ENCODE assay signal across 1 cellular context in the genomic region with DNA sequence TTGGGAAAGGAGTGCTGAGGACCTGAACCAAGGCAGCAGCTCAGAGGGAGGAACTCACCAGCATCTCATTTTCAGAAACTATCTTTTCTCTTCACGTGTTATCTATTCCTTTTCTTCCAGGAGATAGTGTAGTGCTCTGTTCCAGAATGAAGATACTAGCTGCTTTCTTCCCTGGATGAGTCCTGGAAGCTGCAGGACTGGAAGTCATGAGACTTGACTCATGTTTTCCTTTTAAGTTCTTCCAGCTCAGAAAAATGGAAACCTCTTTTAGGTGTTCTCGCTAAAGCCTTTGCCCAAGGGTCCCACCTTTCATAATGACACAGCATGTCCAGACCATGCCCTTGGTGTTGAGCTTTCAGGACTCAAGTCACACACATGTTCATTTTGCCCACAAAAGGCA.
TF ChIP-seq lines count a peak whose summit lies in the region.

No MANE protein-coding gene starts in this region.

TF ChIP-seq in GM23338, 12 proteins besides CTCF, POLR2A, EP300 and RAD21:
- TF ChIP-seq, protein P1, sequence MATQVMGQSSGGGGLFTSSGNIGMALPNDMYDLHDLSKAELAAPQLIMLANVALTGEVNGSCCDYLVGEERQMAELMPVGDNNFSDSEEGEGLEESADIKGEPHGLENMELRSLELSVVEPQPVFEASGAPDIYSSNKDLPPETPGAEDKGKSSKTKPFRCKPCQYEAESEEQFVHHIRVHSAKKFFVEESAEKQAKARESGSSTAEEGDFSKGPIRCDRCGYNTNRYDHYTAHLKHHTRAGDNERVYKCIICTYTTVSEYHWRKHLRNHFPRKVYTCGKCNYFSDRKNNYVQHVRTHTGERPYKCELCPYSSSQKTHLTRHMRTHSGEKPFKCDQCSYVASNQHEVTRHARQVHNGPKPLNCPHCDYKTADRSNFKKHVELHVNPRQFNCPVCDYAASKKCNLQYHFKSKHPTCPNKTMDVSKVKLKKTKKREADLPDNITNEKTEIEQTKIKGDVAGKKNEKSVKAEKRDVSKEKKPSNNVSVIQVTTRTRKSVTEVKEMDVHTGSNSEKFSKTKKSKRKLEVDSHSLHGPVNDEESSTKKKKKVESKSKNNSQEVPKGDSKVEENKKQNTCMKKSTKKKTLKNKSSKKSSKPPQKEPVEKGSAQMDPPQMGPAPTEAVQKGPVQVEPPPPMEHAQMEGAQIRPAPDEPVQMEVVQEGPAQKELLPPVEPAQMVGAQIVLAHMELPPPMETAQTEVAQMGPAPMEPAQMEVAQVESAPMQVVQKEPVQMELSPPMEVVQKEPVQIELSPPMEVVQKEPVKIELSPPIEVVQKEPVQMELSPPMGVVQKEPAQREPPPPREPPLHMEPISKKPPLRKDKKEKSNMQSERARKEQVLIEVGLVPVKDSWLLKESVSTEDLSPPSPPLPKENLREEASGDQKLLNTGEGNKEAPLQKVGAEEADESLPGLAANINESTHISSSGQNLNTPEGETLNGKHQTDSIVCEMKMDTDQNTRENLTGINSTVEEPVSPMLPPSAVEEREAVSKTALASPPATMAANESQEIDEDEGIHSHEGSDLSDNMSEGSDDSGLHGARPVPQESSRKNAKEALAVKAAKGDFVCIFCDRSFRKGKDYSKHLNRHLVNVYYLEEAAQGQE (IDR thresholded peaks at IDR 0.05; ENCODE audit: unreplicated experiment): no peak
- TF ChIP-seq JUNB (IDR thresholded peaks at IDR 0.05; ENCODE audit: unreplicated experiment) (no peak), CREB1 (CRISPR knock-in tag; IDR thresholded peaks at IDR 0.05; ENCODE audit: low read depth) (no peak), NANOG (IDR thresholded peaks at IDR 0.05; ENCODE audit: borderline replicate concordance) (no peak), ZNF114 (CRISPR knock-in tag; IDR thresholded peaks at IDR 0.05) (no peak), STAT1 (IDR thresholded peaks at IDR 0.05; ENCODE audit: unreplicated experiment) (no peak), EZH2phosphoT487 (IDR thresholded peaks at IDR 0.05; ENCODE audit: unreplicated experiment) (no peak), ZNF331 (CRISPR knock-in tag; IDR thresholded peaks at IDR 0.05; ENCODE audit: low read depth) (no peak), EZH2 (IDR thresholded peaks at IDR 0.05; ENCODE audit: low read depth, unreplicated experiment) (no peak), POLR2AphosphoS5 (IDR thresholded peaks at IDR 0.05; ENCODE audit: low read depth) (no peak)
- TF ChIP-seq, protein P2, sequence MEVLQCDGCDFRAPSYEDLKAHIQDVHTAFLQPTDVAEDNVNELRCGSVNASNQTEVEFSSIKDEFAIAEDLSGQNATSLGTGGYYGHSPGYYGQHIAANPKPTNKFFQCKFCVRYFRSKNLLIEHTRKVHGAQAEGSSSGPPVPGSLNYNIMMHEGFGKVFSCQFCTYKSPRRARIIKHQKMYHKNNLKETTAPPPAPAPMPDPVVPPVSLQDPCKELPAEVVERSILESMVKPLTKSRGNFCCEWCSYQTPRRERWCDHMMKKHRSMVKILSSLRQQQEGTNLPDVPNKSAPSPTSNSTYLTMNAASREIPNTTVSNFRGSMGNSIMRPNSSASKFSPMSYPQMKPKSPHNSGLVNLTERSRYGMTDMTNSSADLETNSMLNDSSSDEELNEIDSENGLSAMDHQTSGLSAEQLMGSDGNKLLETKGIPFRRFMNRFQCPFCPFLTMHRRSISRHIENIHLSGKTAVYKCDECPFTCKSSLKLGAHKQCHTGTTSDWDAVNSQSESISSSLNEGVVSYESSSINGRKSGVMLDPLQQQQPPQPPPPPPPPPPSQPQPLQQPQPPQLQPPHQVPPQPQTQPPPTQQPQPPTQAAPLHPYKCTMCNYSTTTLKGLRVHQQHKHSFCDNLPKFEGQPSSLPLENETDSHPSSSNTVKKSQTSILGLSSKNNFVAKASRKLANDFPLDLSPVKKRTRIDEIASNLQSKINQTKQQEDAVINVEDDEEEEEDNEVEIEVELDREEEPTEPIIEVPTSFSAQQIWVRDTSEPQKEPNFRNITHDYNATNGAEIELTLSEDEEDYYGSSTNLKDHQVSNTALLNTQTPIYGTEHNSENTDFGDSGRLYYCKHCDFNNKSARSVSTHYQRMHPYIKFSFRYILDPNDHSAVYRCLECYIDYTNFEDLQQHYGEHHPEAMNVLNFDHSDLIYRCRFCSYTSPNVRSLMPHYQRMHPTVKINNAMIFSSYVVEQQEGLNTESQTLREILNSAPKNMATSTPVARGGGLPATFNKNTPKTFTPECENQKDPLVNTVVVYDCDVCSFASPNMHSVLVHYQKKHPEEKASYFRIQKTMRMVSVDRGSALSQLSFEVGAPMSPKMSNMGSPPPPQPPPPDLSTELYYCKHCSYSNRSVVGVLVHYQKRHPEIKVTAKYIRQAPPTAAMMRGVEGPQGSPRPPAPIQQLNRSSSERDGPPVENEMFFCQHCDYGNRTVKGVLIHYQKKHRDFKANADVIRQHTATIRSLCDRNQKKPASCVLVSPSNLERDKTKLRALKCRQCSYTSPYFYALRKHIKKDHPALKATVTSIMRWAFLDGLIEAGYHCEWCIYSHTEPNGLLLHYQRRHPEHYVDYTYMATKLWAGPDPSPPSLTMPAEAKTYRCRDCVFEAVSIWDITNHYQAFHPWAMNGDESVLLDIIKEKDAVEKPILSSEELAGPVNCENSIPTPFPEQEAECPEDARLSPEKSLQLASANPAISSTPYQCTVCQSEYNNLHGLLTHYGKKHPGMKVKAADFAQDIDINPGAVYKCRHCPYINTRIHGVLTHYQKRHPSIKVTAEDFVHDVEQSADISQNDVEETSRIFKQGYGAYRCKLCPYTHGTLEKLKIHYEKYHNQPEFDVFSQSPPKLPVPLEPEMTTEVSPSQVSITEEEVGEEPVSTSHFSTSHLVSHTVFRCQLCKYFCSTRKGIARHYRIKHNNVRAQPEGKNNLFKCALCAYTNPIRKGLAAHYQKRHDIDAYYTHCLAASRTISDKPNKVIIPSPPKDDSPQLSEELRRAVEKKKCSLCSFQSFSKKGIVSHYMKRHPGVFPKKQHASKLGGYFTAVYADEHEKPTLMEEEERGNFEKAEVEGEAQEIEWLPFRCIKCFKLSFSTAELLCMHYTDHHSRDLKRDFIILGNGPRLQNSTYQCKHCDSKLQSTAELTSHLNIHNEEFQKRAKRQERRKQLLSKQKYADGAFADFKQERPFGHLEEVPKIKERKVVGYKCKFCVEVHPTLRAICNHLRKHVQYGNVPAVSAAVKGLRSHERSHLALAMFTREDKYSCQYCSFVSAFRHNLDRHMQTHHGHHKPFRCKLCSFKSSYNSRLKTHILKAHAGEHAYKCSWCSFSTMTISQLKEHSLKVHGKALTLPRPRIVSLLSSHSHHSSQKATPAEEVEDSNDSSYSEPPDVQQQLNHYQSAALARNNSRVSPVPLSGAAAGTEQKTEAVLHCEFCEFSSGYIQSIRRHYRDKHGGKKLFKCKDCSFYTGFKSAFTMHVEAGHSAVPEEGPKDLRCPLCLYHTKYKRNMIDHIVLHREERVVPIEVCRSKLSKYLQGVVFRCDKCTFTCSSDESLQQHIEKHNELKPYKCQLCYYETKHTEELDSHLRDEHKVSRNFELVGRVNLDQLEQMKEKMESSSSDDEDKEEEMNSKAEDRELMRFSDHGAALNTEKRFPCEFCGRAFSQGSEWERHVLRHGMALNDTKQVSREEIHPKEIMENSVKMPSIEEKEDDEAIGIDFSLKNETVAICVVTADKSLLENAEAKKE (CRISPR knock-in tag; IDR thresholded peaks at IDR 0.05): no peak
- TF ChIP-seq, protein P3, sequence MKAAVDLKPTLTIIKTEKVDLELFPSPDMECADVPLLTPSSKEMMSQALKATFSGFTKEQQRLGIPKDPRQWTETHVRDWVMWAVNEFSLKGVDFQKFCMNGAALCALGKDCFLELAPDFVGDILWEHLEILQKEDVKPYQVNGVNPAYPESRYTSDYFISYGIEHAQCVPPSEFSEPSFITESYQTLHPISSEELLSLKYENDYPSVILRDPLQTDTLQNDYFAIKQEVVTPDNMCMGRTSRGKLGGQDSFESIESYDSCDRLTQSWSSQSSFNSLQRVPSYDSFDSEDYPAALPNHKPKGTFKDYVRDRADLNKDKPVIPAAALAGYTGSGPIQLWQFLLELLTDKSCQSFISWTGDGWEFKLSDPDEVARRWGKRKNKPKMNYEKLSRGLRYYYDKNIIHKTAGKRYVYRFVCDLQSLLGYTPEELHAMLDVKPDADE (IDR thresholded peaks at IDR 0.05): no peak
